8 cellular contexts compared by ENCODE assay signal in the genomic region with DNA sequence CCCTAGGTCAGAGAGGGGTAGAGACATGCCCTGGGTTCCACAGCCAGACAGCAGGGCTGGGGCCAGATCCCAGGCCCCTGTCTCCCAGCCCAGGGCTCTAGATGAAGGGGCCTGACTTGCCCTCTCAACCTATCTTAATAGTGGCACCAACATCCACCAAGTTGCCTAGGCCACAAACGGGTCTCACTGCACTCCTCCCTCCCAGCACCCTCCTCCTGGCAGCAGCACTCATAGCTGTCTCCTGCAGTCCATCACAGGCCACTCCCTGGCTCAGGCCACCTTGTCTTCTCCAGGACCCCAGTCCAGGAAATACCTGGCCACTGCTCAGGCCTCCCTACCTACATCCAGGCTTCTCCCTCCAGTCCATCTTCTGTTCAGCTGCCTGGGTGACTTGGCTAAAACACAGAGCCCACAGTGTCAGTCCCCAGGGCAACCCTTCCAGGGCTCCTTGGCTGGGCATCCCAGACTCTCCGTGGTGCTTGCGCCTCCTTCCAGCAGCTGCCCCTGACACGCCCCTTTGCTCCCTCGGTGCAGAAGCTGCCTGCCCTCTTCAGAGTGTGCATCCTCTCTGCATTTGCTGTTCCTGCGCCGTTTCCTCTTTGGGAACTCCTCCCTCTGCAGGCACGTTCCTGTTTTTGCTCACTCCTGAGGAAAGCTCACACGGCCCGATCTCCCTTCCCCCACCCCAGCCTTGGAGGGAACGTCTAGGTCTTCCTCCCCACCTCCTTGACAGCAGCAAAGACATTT. TPM values are rescaled to one million over a fixed set of nuclear protein-coding genes. Genes with fewer than 3 reads are reported as not detected.
A peak's percentile ranks its signal among the peaks of the same experiment; 100 is the strongest.
DNase-seq lines count a peak whose midpoint lies in the region; TF ChIP-seq lines count a peak whose summit lies in the region.

No MANE protein-coding gene starts in this region.

- CTCF ChIA-PET in GM10248 (lab: Yijun Ruan, JAX), result interaction anchor here (1.0 to 1.5 kb wide), 3 partner anchors 8 to 42 kb away, joined by 3 to 4 read pairs (median 3); no protein-coding TSS in a partner anchor

- no peaks in the 10 kb centered on the region for H3K27me3 Mint-ChIP-seq in activated naive CD8-positive, alpha-beta T cell treated with anti-CD3 and anti-CD28 coated beads for 36 hours

- H3K4me3 Mint-ChIP-seq in activated naive CD8-positive, alpha-beta T cell treated with anti-CD3 and anti-CD28 coated beads for 36 hours, result peak overlapping the region; percentile 64

- H3K27me3 ChIP-seq in layer of hippocampus (ENCODE audit: control insufficient read depth, insufficient read depth, low read length) (no peaks in the 10 kb centered on the region), suprapubic skin (no peaks in the 10 kb centered on the region)

- TF ChIP-seq EP300 in suprapubic skin (IDR thresholded peaks at IDR 0.05), result no peak

- H3K4me1 ChIP-seq in suprapubic skin, result peaks cover 30% of the 10 kb centered on the region

- POLR2A ChIA-PET in GM10248 (lab: Yijun Ruan, JAX), result no interaction called here

- no peak overlapping the region for H3K4me3 ChIP-seq in suprapubic skin

- H3K9me3 ChIP-seq in suprapubic skin, result peaks cover 5% of the 10 kb centered on the region

- WGBS in suprapubic skin, result 28% methylated on average over 10 of the region's 11 CpGs

- H3K27ac Mint-ChIP-seq in activated naive CD8-positive, alpha-beta T cell treated with anti-CD3 and anti-CD28 coated beads for 36 hours, result peak overlapping the region; percentile 96

- peaks cover 40% of the 10 kb centered on the region for H3K36me3 Mint-ChIP-seq in activated naive CD8-positive, alpha-beta T cell treated with anti-CD3 and anti-CD28 coated beads for 36 hours

- peak in 1 of 2 donors; percentile 9 for TF ChIP-seq POLR2A in suprapubic skin (IDR thresholded peaks at IDR 0.05)

- H3K9me3 Mint-ChIP-seq in activated naive CD8-positive, alpha-beta T cell treated with anti-CD3 and anti-CD28 coated beads for 36 hours, result peaks cover 21% of the 10 kb centered on the region

- peaks cover 53% of the 10 kb centered on the region for H3K4me1 Mint-ChIP-seq in activated naive CD8-positive, alpha-beta T cell treated with anti-CD3 and anti-CD28 coated beads for 36 hours

- H3K27ac ChIP-seq in layer of hippocampus (ENCODE audit: low read depth, low read length) (peak overlapping the region; percentile 78), suprapubic skin (peak overlapping the region; percentile 87)

- TF ChIP-seq CTCF in suprapubic skin (IDR thresholded peaks at IDR 0.05) (no peak), GM10248 (IDR thresholded peaks at IDR 0.05; ENCODE audit: control extremely low read depth, extremely low read depth, low read depth, missing control alignments) (no peak)

- H3K36me3 ChIP-seq in suprapubic skin, result no peaks in the 10 kb centered on the region

- DNase-seq in NCI-H510A treated with DMSO at 0.1 percent for 48 hours (lab: John Stamatoyannopoulos, UW) (peak; percentile 10), NCI-H510A (lab: John Stamatoyannopoulos, UW) (no peak), suprapubic skin (ENCODE audit: low spot score in 2 of 2) (peak; percentile 81 to 85), GM10248 (ENCODE audit: extremely low spot score) (no peak), NCI-H526 (lab: John Stamatoyannopoulos, UW) (no peak), middle frontal gyrus (ENCODE audit: extremely low spot score, low spot score) (no peak)
- DNase-seq in activated naive CD8-positive, alpha-beta T cell treated with anti-CD3 and anti-CD28 coated beads for 36 hours, result peak; percentile 25

RNA-seq across cellular contexts. Expression of a gene that starts 40.5 kb away (rescaled TPM):
- 10 to 100 TPM; 11.5 to 12.1 TPM for total RNA-seq in activated naive CD8-positive, alpha-beta T cell treated with anti-CD3 and anti-CD28 coated beads for 36 hours
- total RNA-seq in suprapubic skin, result 10 to 100 TPM; 10.4 to 23.2 (median 17.5) TPM

Comparison
In these comparisons a context has a peak if more than half of its experiments do, and no peak if none do; other contexts are left out.
1. DNase-seq: peak in NCI-H510A treated with DMSO at 0.1 percent for 48 hours (single experiment), activated naive CD8-positive, alpha-beta T cell treated with anti-CD3 and anti-CD28 coated beads for 36 hours (single experiment) and suprapubic skin (2 of 2); none in NCI-H510A (single experiment), GM10248 (single experiment), NCI-H526 (0 of 2) and middle frontal gyrus (single experiment).